In the genomic region with DNA sequence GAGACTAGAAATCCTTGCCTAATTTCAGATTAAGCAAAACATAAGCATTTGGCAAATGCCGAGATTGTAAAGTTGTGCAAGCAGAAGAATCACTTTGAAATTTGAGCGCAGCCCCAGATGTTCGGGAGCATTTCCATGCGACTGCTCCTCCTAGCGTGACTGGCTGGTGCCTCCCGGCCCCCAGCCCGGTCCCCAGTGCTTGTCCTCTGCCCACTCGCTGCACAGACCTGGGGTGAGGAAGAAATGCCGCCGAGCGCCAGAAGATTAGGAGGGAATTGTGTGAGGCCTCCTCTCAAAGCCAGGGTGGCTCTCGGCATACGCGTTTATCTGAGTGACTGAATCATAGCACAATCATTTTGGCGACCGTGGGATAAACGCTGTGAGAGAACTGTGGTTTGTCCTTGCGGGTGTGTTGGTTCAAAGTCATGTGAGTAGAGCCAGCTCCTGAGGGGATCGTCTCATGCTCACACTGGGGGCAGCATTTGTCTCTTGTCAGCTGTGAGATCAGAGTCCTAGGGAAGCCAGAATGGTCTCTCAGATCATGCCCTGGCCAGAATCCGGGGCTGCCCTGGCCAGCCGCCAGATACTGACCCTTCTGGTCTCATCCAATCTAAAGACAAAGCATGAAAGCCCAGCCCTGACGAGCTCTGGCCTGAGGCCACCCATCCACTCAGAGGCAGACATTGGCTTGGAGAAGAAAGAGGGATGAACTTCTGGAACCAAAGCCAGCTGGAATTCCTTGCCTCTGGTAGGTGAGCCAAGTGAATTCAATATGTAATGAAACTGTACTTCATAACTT, we compare ENCODE assay signal across 9 cellular contexts.
DNase-seq lines count a peak whose midpoint lies in the region; ATAC-seq and TF ChIP-seq lines count a peak whose summit lies in the region.
"Had no signal": no experiment of that assay in that cellular context is flagged by ENCODE, and none has a peak within 500 bp of the region (broad histone marks: within the 10 kb centered on the region; RNA-seq: fewer than 3 reads in every experiment).

No MANE protein-coding gene starts in this region.

- H3K4me3 ChIP-seq in WI38 (ENCODE audit: low read depth, low read length) (peak overlapping the region; percentile 43), heart right ventricle (peak overlapping the region in 5 of 10 donors; percentile 2 to 21 (median 17))

- no peaks in the 10 kb centered on the region for H3K9me3 ChIP-seq in heart right ventricle

- peak overlapping the region; percentile 33 to 85 (median 63) for H3K27ac ChIP-seq in heart right ventricle

- TF ChIP-seq CTCF in WI38 (IDR thresholded peaks at IDR 0.05; ENCODE audit: low read depth, low read length) (no peak), heart right ventricle (IDR thresholded peaks at IDR 0.05) (peak in 6 of 9 donors; percentile 4 to 43 (median 25))

- no peaks in the 10 kb centered on the region for H3K27me3 ChIP-seq in heart right ventricle

- peaks cover 7 to 68% (median 53%) of the 10 kb centered on the region in 9 donors for H3K4me1 ChIP-seq in heart right ventricle

- DNase-seq in DMS79 (lab: John Stamatoyannopoulos, UW), result peak; percentile 20
- peak; percentile 62 to 85 for DNase-seq in heart right ventricle
- peak; percentile 75 for DNase-seq in retina
- DNase-seq in GDM1 (lab: John Stamatoyannopoulos, UW), result no peak
- no peak for DNase-seq in SKM-1 treated with dmso at 0.1 percent for 144 hours (lab: John Stamatoyannopoulos, UW; ENCODE audit: unreplicated experiment)
- DNase-seq in DMS153 (lab: John Stamatoyannopoulos, UW), result no peak
- DNase-seq in effector CD4-positive, alpha-beta T cell, result no peak
- DNase-seq: cerebellar nuclear complex had no signal

- intact Hi-C loops in heart right ventricle (cut with DNase I), result loop anchor here in 1 of 10 donors (5.0 kb wide), 3 partner anchors 36 to 191 kb away; partner anchors contain the start of gene SH3RF3

- 25 to 35% methylated on average over 22 of the region's 22 CpGs for WGBS in heart right ventricle, 2 donors

- no peaks in the 10 kb centered on the region for H3K36me3 ChIP-seq in heart right ventricle

- ATAC-seq in heart right ventricle, result peak; percentile 53 to 79 (median 64)

Comparison
In these comparisons a context has a peak if more than half of its experiments do, and no peak if none do; other contexts are left out.
1. DNase-seq: peak in DMS79 (single experiment), heart right ventricle (2 of 2) and retina (single experiment); none in GDM1 (single experiment), SKM-1 treated with dmso at 0.1 percent for 144 hours (single experiment), DMS153 (single experiment) and effector CD4-positive, alpha-beta T cell (single experiment).